In genomic region chr2:18551623-18552022, GRCh38 we compare ENCODE assay signal across 23 cellular contexts. TPM values are rescaled to one million over a fixed set of nuclear protein-coding genes. Genes with fewer than 3 reads are reported as not detected.
"Had no signal": no experiment of that assay in that cellular context is flagged by ENCODE, and none has a peak within 500 bp of the region (broad histone marks: within the 10 kb centered on the region; RNA-seq: fewer than 3 reads in every experiment).

No MANE protein-coding gene starts in this region.

- H3K27me3 ChIP-seq: gastrocnemius medialis, heart right ventricle, pancreas had no signal

- H3K27ac ChIP-seq: gastrocnemius medialis, skin epidermis had no signal

- H3K27ac Mint-ChIP-seq: activated CD8-positive, alpha-beta memory T cell treated with anti-CD3 and anti-CD28 coated beads, Interleukin-2, amount 10 ng/mL, durations not matched to agents 7 days and 5 days; endodermal cell; stimulated activated naive CD8-positive, alpha-beta T cell treated with anti-CD3 and anti-CD28 coated beads, Interleukin-15, amount 100 ng/mL, for 72 hours had no signal

- H3K9me3 Mint-ChIP-seq: activated naive CD8-positive, alpha-beta T cell treated with anti-CD3 and anti-CD28 coated beads for 36 hours; activated T-cell treated with anti-CD3 and anti-CD28 coated beads, Interleukin-2, amount 50 U/mL, for 24 hours; endodermal cell; stimulated activated naive CD8-positive, alpha-beta T cell treated with anti-CD3 and anti-CD28 coated beads, Interleukin-15, amount 100 ng/mL, for 72 hours had no signal

- H3K27me3 Mint-ChIP-seq: activated CD8-positive, alpha-beta memory T cell treated with anti-CD3 and anti-CD28 coated beads, Interleukin-2, amount 10 ng/mL, durations not matched to agents 7 days and 5 days; activated naive CD8-positive, alpha-beta T cell treated with anti-CD3 and anti-CD28 coated beads for 36 hours; activated T-cell treated with anti-CD3 and anti-CD28 coated beads, Interleukin-2, amount 50 U/mL, for 24 hours; stimulated activated naive CD8-positive, alpha-beta T cell treated with anti-CD3 and anti-CD28 coated beads, Interleukin-15, amount 100 ng/mL, for 72 hours had no signal

- H3K9me3 ChIP-seq: gastrocnemius medialis, heart right ventricle, pancreas, thoracic aorta had no signal

- DNase-seq: activated CD4-positive, alpha-beta T cell treated with anti-CD3 and anti-CD28 coated beads for 1 hour; activated CD4-positive, alpha-beta T cell treated with anti-CD3 and anti-CD28 coated beads, Interleukin-2, amount 50 U/mL, for 48 hours; activated CD8-positive, alpha-beta memory T cell treated with anti-CD3 and anti-CD28 coated beads, Interleukin-2, amount 10 ng/mL, durations not matched to agents 7 days and 5 days; activated effector memory CD4-positive, alpha-beta T cell treated with Interleukin-2 at 50 U/mL for 16 hours; activated naive CD8-positive, alpha-beta T cell treated with anti-CD3 and anti-CD28 coated beads for 36 hours; activated T-cell treated with anti-CD3 and anti-CD28 coated beads, Interleukin-2, amount 50 U/mL, for 24 hours; endodermal cell; gastrocnemius medialis; heart right ventricle; kidney; pancreas; stimulated activated CD4-positive, alpha-beta T cell treated with anti-CD3 and anti-CD28 coated beads, Interleukin-4, amount 100 ng/mL, for 4 hours; stimulated activated naive CD8-positive, alpha-beta T cell treated with anti-CD3 and anti-CD28 coated beads, Interleukin-15, amount 100 ng/mL, for 72 hours; T1000 had no signal

- H3K4me3 ChIP-seq: gastrocnemius medialis, heart right ventricle, pancreas, skin epidermis, thoracic aorta had no signal

- H3K4me3 Mint-ChIP-seq: activated CD8-positive, alpha-beta memory T cell treated with anti-CD3 and anti-CD28 coated beads, Interleukin-2, amount 10 ng/mL, durations not matched to agents 7 days and 5 days; activated naive CD8-positive, alpha-beta T cell treated with anti-CD3 and anti-CD28 coated beads for 36 hours; activated T-cell treated with anti-CD3 and anti-CD28 coated beads, Interleukin-2, amount 50 U/mL, for 24 hours; endodermal cell; stimulated activated naive CD8-positive, alpha-beta T cell treated with anti-CD3 and anti-CD28 coated beads, Interleukin-15, amount 100 ng/mL, for 72 hours had no signal

RNA-seq across cellular contexts. Expression of gene NT5C1B, which starts 37.7 kb away (rescaled TPM):
- total RNA-seq: activated CD8-positive, alpha-beta memory T cell treated with anti-CD3 and anti-CD28 coated beads, Interleukin-2, amount 10 ng/mL, durations not matched to agents 7 days and 5 days; activated naive CD8-positive, alpha-beta T cell treated with anti-CD3 and anti-CD28 coated beads for 36 hours; bronchial epithelial cell; chondrocyte; dermis microvascular lymphatic vessel endothelial cell; endodermal cell; esophagus mucosa; gastrocnemius medialis; heart right ventricle; kidney; liver; mesenteric fat pad; myocyte; pancreas; thoracic aorta had no signal
- polyA plus RNA-seq: heart right ventricle had no signal
